8 cellular contexts compared by ENCODE assay signal in the genomic region with DNA sequence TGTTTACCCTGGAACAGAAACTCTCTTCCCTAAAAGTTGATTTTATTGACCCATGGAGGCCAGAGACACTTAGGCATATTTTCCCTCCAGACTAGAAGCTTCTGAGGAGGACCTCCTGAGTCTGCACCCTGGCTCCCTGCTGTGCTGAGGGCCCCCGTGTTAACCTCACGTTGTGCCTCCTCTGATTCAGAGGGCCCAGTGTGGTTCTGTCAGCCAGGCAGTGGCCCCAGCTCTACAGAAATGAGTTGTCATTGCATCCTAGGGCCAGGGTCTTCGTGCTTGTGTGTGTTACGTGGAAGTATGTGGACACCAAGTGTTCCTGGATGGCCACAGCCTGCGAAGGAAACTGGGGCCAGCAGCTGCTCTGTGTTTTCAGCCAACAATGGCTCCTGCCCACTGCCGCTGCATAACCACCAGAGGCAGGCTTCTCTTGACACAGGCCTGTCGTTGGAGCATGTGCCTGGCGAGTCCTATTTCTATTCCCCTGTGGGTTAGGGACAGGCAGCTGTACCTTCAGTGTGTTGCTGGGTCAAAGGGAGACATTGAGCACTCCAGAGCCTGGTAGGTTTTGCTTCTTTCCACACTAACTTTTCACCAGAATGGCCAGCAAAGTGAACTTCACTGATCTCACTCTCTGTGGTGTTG. TPM values are rescaled to one million over a fixed set of nuclear protein-coding genes. Genes with fewer than 3 reads are reported as not detected.
A peak's percentile ranks its signal among the peaks of the same experiment; 100 is the strongest.
DNase-seq lines count a peak whose midpoint lies in the region; ATAC-seq, FAIRE-seq and TF ChIP-seq lines count a peak whose summit lies in the region.

No MANE protein-coding gene starts in this region.

- H3K4me1 Mint-ChIP-seq in activated T-cell treated with anti-CD3 and anti-CD28 coated beads, Interleukin-2, amount 50 U/mL, for 72 hours (ENCODE audit: low read depth): peaks cover 86% of the 10 kb centered on the region

- TF ChIP-seq POLR2A in sigmoid colon (IDR thresholded peaks at IDR 0.05): no peak

- peak overlapping the region; percentile 81 to 95 (median 88) for H3K27ac ChIP-seq in sigmoid colon

- ATAC-seq in activated T-cell treated with anti-CD3 and anti-CD28 coated beads, Interleukin-2, amount 50 U/mL, for 72 hours (replicated peaks in 1 of 2): peak; percentile 79 to 86
- ATAC-seq in Right ventricle myocardium inferior: peak; percentile 32
- ATAC-seq in HG03159 (IDR thresholded peaks at IDR 0.05; ENCODE audit: unreplicated experiment): no peak

- FAIRE-seq in RCC 7860 (lab: Jason Lieb, UNC): no peak

- intact Hi-C loops in Right ventricle myocardium inferior (cut with DNase I) (loop anchor here (5.0 kb wide), 1 partner anchor 45 kb away; the partner anchor contains the start of gene MED15), sigmoid colon (cut with DNase I) (loop anchor here (2.0 kb wide), 1 partner anchor 43 kb away; no protein-coding TSS in a partner anchor)

- H3K36me3 Mint-ChIP-seq in activated T-cell treated with anti-CD3 and anti-CD28 coated beads, Interleukin-2, amount 50 U/mL, for 72 hours (ENCODE audit: insufficient read depth in 2 of 2): peaks cover 11 to 28% of the 10 kb centered on the region in 2 donors

- H3K9me3 ChIP-seq in sigmoid colon: no peaks in the 10 kb centered on the region

- no peaks in the 10 kb centered on the region for H3K27me3 Mint-ChIP-seq in activated T-cell treated with anti-CD3 and anti-CD28 coated beads, Interleukin-2, amount 50 U/mL, for 72 hours (ENCODE audit: low read depth)

- H3K36me3 ChIP-seq in sigmoid colon: peaks cover 0 to 33% (median 19%) of the 10 kb centered on the region in 4 donors

- no peak for TF ChIP-seq EP300 in sigmoid colon (IDR thresholded peaks at IDR 0.05)

- TF ChIP-seq CTCF in GM12872 (IDR thresholded peaks at IDR 0.05; ENCODE audit: insufficient read depth, low read depth, low read length): 0 out of 3 replicates have a peak, but pooled peaks have one; percentile 4
- peak in 2 of 4 experiments; percentile 37 to 40 for TF ChIP-seq CTCF in sigmoid colon (IDR thresholded peaks at IDR 0.05)

- no peaks in the 10 kb centered on the region for H3K9me3 Mint-ChIP-seq in activated T-cell treated with anti-CD3 and anti-CD28 coated beads, Interleukin-2, amount 50 U/mL, for 72 hours

- H3K27me3 ChIP-seq in sigmoid colon: no peaks in the 10 kb centered on the region

- peaks cover 0 to 71% (median 60%) of the 10 kb centered on the region in 4 donors for H3K4me1 ChIP-seq in sigmoid colon

- H3K4me3 ChIP-seq in sigmoid colon: peak overlapping the region in 2 of 4 donors; percentile 21 to 22

- H3K4me3 Mint-ChIP-seq in activated T-cell treated with anti-CD3 and anti-CD28 coated beads, Interleukin-2, amount 50 U/mL, for 72 hours: peak overlapping the region; percentile 80 to 98

- 64 to 69% methylated on average over 8 of the region's 8 CpGs for WGBS in sigmoid colon, 2 donors

- DNase-seq in activated T-cell treated with anti-CD3 and anti-CD28 coated beads, Interleukin-2, amount 50 U/mL, for 72 hours: peak; percentile 83 to 88
- no peak for DNase-seq in Right ventricle myocardium inferior (ENCODE audit: missing footprints)
- peak; percentile 79 for DNase-seq in sigmoid colon
- no peak for DNase-seq in cerebellar nuclear complex (lab: John Stamatoyannopoulos, UW)
- DNase-seq in SKM-1 treated with dmso at 0.1 percent for 144 hours (lab: John Stamatoyannopoulos, UW; ENCODE audit: unreplicated experiment): no peak
- DNase-seq in RCC 7860 (ENCODE audit: low spot score): no peak

- H3K27ac Mint-ChIP-seq in activated T-cell treated with anti-CD3 and anti-CD28 coated beads, Interleukin-2, amount 50 U/mL, for 72 hours: peak overlapping the region; percentile 100

RNA-seq across cellular contexts. Expression of gene MED15, which starts 44.5 kb away (rescaled TPM):
- total RNA-seq in activated T-cell treated with anti-CD3 and anti-CD28 coated beads, Interleukin-2, amount 50 U/mL, for 72 hours: 100 to 1,000 TPM; 106 to 113 TPM
- total RNA-seq in Right ventricle myocardium inferior: 38.1 TPM
- total RNA-seq in sigmoid colon: 10 to 100 TPM; 26.4 to 75.3 (median 34.9) TPM
- 10 to 100 TPM; 25.8 to 86.8 (median 37.5) TPM for polyA plus RNA-seq in sigmoid colon

RNA-seq across cellular contexts. Expression of gene KLHL22, which starts 56.3 kb away (rescaled TPM):
- total RNA-seq in activated T-cell treated with anti-CD3 and anti-CD28 coated beads, Interleukin-2, amount 50 U/mL, for 72 hours: 10 to 100 TPM; 21.4 to 26.5 TPM
- total RNA-seq in Right ventricle myocardium inferior: 12.4 TPM
- 10 to 100 TPM; 26.4 to 39.6 (median 32.7) TPM for total RNA-seq in sigmoid colon
- 10 to 100 TPM in 1 of 3 donors, 1 to 10 TPM in 2; 5.4 to 14.0 (median 6.0) TPM for polyA plus RNA-seq in sigmoid colon

Comparison
In these comparisons a context has a peak if more than half of its experiments do, and no peak if none do; other contexts are left out.
1. DNase-seq: peak in activated T-cell treated with anti-CD3 and anti-CD28 coated beads, Interleukin-2, amount 50 U/mL, for 72 hours (2 of 2) and sigmoid colon (single experiment); none in Right ventricle myocardium inferior (single experiment), cerebellar nuclear complex (0 of 2), SKM-1 treated with dmso at 0.1 percent for 144 hours (single experiment) and RCC 7860 (single experiment).